24 cellular contexts compared by ENCODE assay signal in the genomic region with DNA sequence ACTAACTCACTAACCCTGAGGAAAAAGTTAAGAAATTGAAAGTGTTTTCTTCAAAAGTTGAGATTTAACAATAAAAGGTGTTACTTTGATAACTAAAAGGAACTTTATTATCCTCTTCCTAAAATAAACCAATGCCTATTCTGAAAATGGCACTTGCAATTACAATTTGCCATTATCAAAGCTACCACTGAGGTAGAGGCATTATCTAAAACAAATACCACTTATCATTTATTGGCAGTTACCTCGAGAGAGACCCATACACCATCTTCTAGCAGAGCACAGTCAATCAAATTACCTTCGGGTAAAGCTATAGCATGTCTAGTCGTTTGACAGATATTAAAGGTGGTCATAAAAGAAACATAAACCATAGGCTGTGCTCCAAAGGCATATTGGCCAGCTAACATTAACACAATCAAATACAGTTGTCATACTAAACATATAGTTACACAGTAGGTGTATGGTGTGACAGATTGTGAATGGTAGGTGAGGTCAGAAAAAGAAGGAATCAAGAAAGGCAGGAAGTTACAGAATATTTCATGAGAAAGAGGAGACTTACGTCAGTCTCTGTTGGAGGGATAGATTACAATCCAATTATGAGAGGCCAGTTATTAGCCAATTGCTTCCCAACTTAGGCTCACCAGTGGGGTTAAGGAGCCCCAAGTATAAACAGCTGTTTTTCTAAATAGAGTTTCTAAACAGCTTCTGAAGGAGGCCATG. TPM values are rescaled to one million over a fixed set of nuclear protein-coding genes. Genes with fewer than 3 reads are reported as not detected.
"Had no signal": no experiment of that assay in that cellular context is flagged by ENCODE, and none has a peak within 500 bp of the region (broad histone marks: within the 10 kb centered on the region; RNA-seq: fewer than 3 reads in every experiment).

No MANE protein-coding gene starts in this region.

- H3K27ac Mint-ChIP-seq: activated naive CD4-positive, alpha-beta T cell treated with anti-CD3 and anti-CD28 coated beads for 36 hours; activated naive CD8-positive, alpha-beta T cell treated with anti-CD3 and anti-CD28 coated beads for 36 hours had no signal

- H3K36me3 ChIP-seq: adrenal gland, gastroesophageal sphincter, right atrium auricular region, spleen, tibial nerve had no signal

- DNase-seq: activated CD4-positive, alpha-beta T cell treated with anti-CD3 and anti-CD28 coated beads for 48 hours; activated CD4-positive, alpha-beta T cell treated with anti-CD3 and anti-CD28 coated beads, Interleukin-2, amount 50 U/mL, for 48 hours; activated CD8-positive, alpha-beta memory T cell treated with anti-CD3 and anti-CD28 coated beads for 24 hours; activated effector memory CD4-positive, alpha-beta T cell treated with Interleukin-2 at 50 U/mL for 16 hours; activated naive CD4-positive, alpha-beta T cell treated with anti-CD3 and anti-CD28 coated beads for 36 hours; activated naive CD8-positive, alpha-beta T cell treated with anti-CD3 and anti-CD28 coated beads for 36 hours; adrenal gland; central memory CD4-positive, alpha-beta T cell; effector memory CD4-positive, alpha-beta T cell; hippocampal formation; left cardiac atrium; mammary epithelial cell; nucleus accumbens; spleen; stimulated activated naive CD4-positive, alpha-beta T cell; T-helper 9 cell had no signal

- H3K27ac ChIP-seq: adrenal gland, ascending aorta, gastroesophageal sphincter, parathyroid adenoma, right atrium auricular region, spleen, tibial nerve, VCaP had no signal

- H3K9me3 ChIP-seq: adrenal gland, ascending aorta, gastroesophageal sphincter, right atrium auricular region, spleen, tibial nerve had no signal

- H2AFZ ChIP-seq: parathyroid adenoma had no signal

- H3K9me3 Mint-ChIP-seq: activated naive CD4-positive, alpha-beta T cell treated with anti-CD3 and anti-CD28 coated beads for 36 hours; activated naive CD8-positive, alpha-beta T cell treated with anti-CD3 and anti-CD28 coated beads for 36 hours; neural crest cell had no signal

- ATAC-seq: activated CD4-positive, CD25-positive, alpha-beta regulatory T cell treated with anti-CD3 and anti-CD28 coated beads, Interleukin-2, amount 50 U/mL, for 24 hours; gastroesophageal sphincter; left cardiac atrium had no signal

- H3K4me1 ChIP-seq: adrenal gland, ascending aorta, gastroesophageal sphincter, parathyroid adenoma, right atrium auricular region, spleen, tibial nerve had no signal

- H3K4me3 ChIP-seq: adrenal gland, ascending aorta, gastroesophageal sphincter, right atrium auricular region, spleen, tibial nerve had no signal

- H3K36me3 Mint-ChIP-seq: activated naive CD8-positive, alpha-beta T cell treated with anti-CD3 and anti-CD28 coated beads for 36 hours had no signal

- H3K4me3 Mint-ChIP-seq: activated naive CD4-positive, alpha-beta T cell treated with anti-CD3 and anti-CD28 coated beads for 36 hours; activated naive CD8-positive, alpha-beta T cell treated with anti-CD3 and anti-CD28 coated beads for 36 hours; neural crest cell had no signal

- H3K27me3 ChIP-seq: adrenal gland, ascending aorta, gastroesophageal sphincter, right atrium auricular region, spleen, tibial nerve had no signal

- H3K4me1 Mint-ChIP-seq: activated naive CD8-positive, alpha-beta T cell treated with anti-CD3 and anti-CD28 coated beads for 36 hours had no signal

- H3K9ac ChIP-seq: parathyroid adenoma had no signal

- H3K79me2 ChIP-seq: parathyroid adenoma had no signal

RNA-seq across cellular contexts. Expression of gene VCAN, which starts 56.3 kb away (rescaled TPM):
- total RNA-seq: activated naive CD4-positive, alpha-beta T cell treated with anti-CD3 and anti-CD28 coated beads for 36 hours; activated naive CD8-positive, alpha-beta T cell treated with anti-CD3 and anti-CD28 coated beads for 36 hours had no signal
